Comparison of ENCODE assay signal across 1 cellular context in the genomic region with DNA sequence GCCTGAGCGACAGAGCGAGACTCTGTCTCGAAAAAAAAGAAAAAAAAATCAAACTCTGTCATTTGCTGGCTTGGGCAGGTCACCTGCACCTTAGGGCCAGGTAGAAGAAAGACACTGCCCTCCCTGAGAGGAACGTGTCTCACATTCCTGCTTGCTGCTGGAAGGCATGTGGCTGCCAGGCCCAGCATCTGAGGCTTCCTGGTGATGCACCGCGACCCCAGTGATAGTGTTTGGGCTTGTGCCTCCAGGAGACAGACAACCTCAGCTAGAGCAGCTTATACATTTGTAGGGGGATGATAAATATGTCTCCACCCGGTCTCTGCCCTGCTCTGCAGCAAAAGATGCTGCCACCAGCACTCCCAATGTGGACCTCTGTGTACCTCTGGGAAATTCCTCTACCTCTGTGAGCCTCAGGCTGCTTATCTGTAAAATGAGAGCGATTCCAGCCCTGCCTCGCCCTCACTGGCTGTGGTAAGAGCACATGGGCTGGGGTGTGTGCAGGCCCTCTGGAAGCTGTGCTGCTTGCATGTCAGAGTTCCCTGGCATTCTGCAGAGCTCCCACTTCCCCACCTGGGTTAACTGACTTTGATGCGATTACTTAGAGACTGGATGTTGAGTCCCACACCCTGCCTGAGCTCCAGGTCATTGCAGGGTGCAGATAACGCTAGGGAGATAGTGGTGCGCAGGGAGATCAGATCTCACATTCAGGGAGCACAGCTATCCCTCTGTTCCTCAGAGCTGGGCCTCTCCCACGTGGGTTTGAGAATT.
A peak's percentile ranks its signal among the peaks of the same experiment; 100 is the strongest.
TF ChIP-seq lines count a peak whose summit lies in the region.

No MANE protein-coding gene starts in this region.

TF ChIP-seq in K562, 482 proteins besides CTCF, POLR2A, EP300 and RAD21 (continues in another document):
- TF ChIP-seq SRSF3 (IDR thresholded peaks at IDR 0.05; ENCODE audit: insufficient read depth, low read length) (no peak), DPF2 (IDR thresholded peaks at IDR 0.05) (peak; percentile 66), ZNF217 (CRISPR knock-in tag; IDR thresholded peaks at IDR 0.05) (no peak), TSC22D4 (tag; IDR thresholded peaks at IDR 0.05) (no peak), PML (IDR thresholded peaks at IDR 0.05; ENCODE audit: low read length) (no peak), ZNF785 (CRISPR knock-in tag; IDR thresholded peaks at IDR 0.05) (no peak), ZNF589 (CRISPR knock-in tag; IDR thresholded peaks at IDR 0.05; ENCODE audit: low read depth) (no peak), YBX1 (IDR thresholded peaks at IDR 0.05) (no peak), ASH1L (IDR thresholded peaks at IDR 0.05; ENCODE audit: borderline replicate concordance, low read depth, partially characterized antibody) (no peak), CAMTA2 (CRISPR knock-in tag; conservative IDR thresholded peaks at IDR 0.05) (no peak), MTA1 (IDR thresholded peaks at IDR 0.05; ENCODE audit: borderline replicate concordance) (peak; percentile 24; the same call in 1 of the 2 replicates), ZNF253 (CRISPR knock-in tag; conservative IDR thresholded peaks at IDR 0.05) (no peak), STAG1 (CRISPR knock-in tag; IDR thresholded peaks at IDR 0.05; ENCODE audit: borderline replicate concordance) (no peak), L3MBTL2 (IDR thresholded peaks at IDR 0.05) (peak; percentile 61; the same call in 1 of the 2 replicates), CHCHD3 (CRISPR knock-in tag; IDR thresholded peaks at IDR 0.05) (no peak), KDM1A (IDR thresholded peaks at IDR 0.05) (no peak), CEBPB (tag; IDR thresholded peaks at IDR 0.05) (no peak), KLF16 (IDR thresholded peaks at IDR 0.05) (no peak), NR2C2 (CRISPR knock-in tag; IDR thresholded peaks at IDR 0.05) (no peak), NR2C2 (tag; IDR thresholded peaks at IDR 0.05) (no peak), JUND (IDR thresholded peaks at IDR 0.05; ENCODE audit: borderline replicate concordance, low read depth, low read length) (no peak), JUND (tag; IDR thresholded peaks at IDR 0.05; ENCODE audit: borderline replicate concordance, low read depth, low read length) (peak; percentile 36; the same call in 1 of the 3 replicates), HNRNPLL (IDR thresholded peaks at IDR 0.05; ENCODE audit: low read depth, low read length, poor library complexity, severe bottlenecking) (no peak), ELF4 (CRISPR knock-in tag; IDR thresholded peaks at IDR 0.05) (no peak), ZNF699 (CRISPR knock-in tag; IDR thresholded peaks at IDR 0.05; ENCODE audit: insufficient replicate concordance) (no peak), IFI16 (CRISPR knock-in tag; IDR thresholded peaks at IDR 0.05) (no peak), ZNF174 (CRISPR knock-in tag; IDR thresholded peaks at IDR 0.05) (no peak), RBM15 (IDR thresholded peaks at IDR 0.05; ENCODE audit: insufficient read depth, low read length) (no peak), XRCC5 (IDR thresholded peaks at IDR 0.05; ENCODE audit: low read depth, low read length) (no peak), DNMT1 (IDR thresholded peaks at IDR 0.05) (no peak), COPS2 (conservative IDR thresholded peaks at IDR 0.05) (no peak), FOXA3 (CRISPR knock-in tag; conservative IDR thresholded peaks at IDR 0.05 in 1 of 2, IDR thresholded peaks at IDR 0.05 in 1 of 2) (no peak), POLR3A (IDR thresholded peaks at IDR 0.05; ENCODE audit: borderline replicate concordance, extremely low read depth, insufficient read depth, insufficient read length) (no peak), KLF10 (CRISPR knock-in tag; IDR thresholded peaks at IDR 0.05) (no peak), MTF1 (CRISPR knock-in tag; IDR thresholded peaks at IDR 0.05; ENCODE audit: borderline replicate concordance) (no peak), SMARCC2 (IDR thresholded peaks at IDR 0.05; ENCODE audit: low read depth) (no peak), RBM39 (optimal IDR thresholded peaks at IDR 0.05; ENCODE audit: low read depth, low read length) (no peak), SIN3B (IDR thresholded peaks at IDR 0.05; ENCODE audit: low read depth) (no peak), ZSCAN32 (CRISPR knock-in tag; IDR thresholded peaks at IDR 0.05) (no peak), ARID2 (IDR thresholded peaks at IDR 0.05) (no peak), FOXJ2 (tag; IDR thresholded peaks at IDR 0.05) (no peak), PHB2 (IDR thresholded peaks at IDR 0.05; ENCODE audit: low read depth) (no peak), CEBPG (CRISPR knock-in tag; IDR thresholded peaks at IDR 0.05) (no peak), CEBPG (tag; conservative IDR thresholded peaks at IDR 0.05 in 1 of 2, IDR thresholded peaks at IDR 0.05 in 1 of 2) (no peak), MEF2A (IDR thresholded peaks at IDR 0.05; ENCODE audit: control insufficient read depth, low read depth, low read length) (no peak), U2AF1 (optimal IDR thresholded peaks at IDR 0.05; ENCODE audit: low read depth, low read length) (no peak), CC2D1A (IDR thresholded peaks at IDR 0.05) (no peak), CTBP1 (IDR thresholded peaks at IDR 0.05; ENCODE audit: borderline replicate concordance) (peak; percentile 80; the same call in 1 of the 2 replicates), NRF1 (conservative IDR thresholded peaks at IDR 0.05 in 1 of 2, IDR thresholded peaks at IDR 0.05 in 1 of 2) (peak; percentile 76 to 79)
- TF ChIP-seq, protein P1, sequence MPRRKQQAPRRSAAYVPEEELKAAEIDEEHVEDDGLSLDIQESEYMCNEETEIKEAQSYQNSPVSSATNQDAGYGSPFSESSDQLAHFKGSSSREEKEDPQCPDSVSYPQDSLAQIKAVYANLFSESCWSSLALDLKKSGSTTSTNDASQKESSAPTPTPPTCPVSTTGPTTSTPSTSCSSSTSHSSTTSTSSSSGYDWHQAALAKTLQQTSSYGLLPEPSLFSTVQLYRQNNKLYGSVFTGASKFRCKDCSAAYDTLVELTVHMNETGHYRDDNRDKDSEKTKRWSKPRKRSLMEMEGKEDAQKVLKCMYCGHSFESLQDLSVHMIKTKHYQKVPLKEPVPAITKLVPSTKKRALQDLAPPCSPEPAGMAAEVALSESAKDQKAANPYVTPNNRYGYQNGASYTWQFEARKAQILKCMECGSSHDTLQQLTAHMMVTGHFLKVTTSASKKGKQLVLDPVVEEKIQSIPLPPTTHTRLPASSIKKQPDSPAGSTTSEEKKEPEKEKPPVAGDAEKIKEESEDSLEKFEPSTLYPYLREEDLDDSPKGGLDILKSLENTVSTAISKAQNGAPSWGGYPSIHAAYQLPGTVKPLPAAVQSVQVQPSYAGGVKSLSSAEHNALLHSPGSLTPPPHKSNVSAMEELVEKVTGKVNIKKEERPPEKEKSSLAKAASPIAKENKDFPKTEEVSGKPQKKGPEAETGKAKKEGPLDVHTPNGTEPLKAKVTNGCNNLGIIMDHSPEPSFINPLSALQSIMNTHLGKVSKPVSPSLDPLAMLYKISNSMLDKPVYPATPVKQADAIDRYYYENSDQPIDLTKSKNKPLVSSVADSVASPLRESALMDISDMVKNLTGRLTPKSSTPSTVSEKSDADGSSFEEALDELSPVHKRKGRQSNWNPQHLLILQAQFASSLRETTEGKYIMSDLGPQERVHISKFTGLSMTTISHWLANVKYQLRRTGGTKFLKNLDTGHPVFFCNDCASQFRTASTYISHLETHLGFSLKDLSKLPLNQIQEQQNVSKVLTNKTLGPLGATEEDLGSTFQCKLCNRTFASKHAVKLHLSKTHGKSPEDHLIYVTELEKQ (CRISPR knock-in tag; IDR thresholded peaks at IDR 0.05) = no peak
- TF ChIP-seq, protein P2, sequence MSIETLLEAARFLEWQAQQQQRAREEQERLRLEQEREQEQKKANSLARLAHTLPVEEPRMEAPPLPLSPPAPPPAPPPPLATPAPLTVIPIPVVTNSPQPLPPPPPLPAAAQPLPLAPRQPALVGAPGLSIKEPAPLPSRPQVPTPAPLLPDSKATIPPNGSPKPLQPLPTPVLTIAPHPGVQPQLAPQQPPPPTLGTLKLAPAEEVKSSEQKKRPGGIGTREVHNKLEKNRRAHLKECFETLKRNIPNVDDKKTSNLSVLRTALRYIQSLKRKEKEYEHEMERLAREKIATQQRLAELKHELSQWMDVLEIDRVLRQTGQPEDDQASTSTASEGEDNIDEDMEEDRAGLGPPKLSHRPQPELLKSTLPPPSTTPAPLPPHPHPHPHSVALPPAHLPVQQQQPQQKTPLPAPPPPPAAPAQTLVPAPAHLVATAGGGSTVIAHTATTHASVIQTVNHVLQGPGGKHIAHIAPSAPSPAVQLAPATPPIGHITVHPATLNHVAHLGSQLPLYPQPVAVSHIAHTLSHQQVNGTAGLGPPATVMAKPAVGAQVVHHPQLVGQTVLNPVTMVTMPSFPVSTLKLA (conservative IDR thresholded peaks at IDR 0.05) = peak in 1 of 2 experiments; percentile 47; a peak in 1 of 4 replicates
- TF ChIP-seq, protein P3, sequence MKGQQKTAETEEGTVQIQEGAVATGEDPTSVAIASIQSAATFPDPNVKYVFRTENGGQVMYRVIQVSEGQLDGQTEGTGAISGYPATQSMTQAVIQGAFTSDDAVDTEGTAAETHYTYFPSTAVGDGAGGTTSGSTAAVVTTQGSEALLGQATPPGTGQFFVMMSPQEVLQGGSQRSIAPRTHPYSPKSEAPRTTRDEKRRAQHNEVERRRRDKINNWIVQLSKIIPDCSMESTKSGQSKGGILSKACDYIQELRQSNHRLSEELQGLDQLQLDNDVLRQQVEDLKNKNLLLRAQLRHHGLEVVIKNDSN (CRISPR knock-in tag; IDR thresholded peaks at IDR 0.05) = peak; percentile 45
- TF ChIP-seq, protein P4, sequence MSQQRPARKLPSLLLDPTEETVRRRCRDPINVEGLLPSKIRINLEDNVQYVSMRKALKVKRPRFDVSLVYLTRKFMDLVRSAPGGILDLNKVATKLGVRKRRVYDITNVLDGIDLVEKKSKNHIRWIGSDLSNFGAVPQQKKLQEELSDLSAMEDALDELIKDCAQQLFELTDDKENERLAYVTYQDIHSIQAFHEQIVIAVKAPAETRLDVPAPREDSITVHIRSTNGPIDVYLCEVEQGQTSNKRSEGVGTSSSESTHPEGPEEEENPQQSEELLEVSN (IDR thresholded peaks at IDR 0.05; ENCODE audit: borderline replicate concordance in 1 of 2, extremely low read depth in 1 of 2, insufficient read depth in 1 of 2, insufficient read length in 1 of 2, low read depth in 1 of 2, low read length in 1 of 2, poor library complexity in 1 of 2, severe bottlenecking in 1 of 2) = peak in 1 of 2 experiments; percentile 27
- TF ChIP-seq, protein P5, sequence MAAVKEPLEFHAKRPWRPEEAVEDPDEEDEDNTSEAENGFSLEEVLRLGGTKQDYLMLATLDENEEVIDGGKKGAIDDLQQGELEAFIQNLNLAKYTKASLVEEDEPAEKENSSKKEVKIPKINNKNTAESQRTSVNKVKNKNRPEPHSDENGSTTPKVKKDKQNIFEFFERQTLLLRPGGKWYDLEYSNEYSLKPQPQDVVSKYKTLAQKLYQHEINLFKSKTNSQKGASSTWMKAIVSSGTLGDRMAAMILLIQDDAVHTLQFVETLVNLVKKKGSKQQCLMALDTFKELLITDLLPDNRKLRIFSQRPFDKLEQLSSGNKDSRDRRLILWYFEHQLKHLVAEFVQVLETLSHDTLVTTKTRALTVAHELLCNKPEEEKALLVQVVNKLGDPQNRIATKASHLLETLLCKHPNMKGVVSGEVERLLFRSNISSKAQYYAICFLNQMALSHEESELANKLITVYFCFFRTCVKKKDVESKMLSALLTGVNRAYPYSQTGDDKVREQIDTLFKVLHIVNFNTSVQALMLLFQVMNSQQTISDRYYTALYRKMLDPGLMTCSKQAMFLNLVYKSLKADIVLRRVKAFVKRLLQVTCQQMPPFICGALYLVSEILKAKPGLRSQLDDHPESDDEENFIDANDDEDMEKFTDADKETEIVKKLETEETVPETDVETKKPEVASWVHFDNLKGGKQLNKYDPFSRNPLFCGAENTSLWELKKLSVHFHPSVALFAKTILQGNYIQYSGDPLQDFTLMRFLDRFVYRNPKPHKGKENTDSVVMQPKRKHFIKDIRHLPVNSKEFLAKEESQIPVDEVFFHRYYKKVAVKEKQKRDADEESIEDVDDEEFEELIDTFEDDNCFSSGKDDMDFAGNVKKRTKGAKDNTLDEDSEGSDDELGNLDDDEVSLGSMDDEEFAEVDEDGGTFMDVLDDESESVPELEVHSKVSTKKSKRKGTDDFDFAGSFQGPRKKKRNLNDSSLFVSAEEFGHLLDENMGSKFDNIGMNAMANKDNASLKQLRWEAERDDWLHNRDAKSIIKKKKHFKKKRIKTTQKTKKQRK (IDR thresholded peaks at IDR 0.05; ENCODE audit: borderline replicate concordance, low read depth, low read length) = no peak
- TF ChIP-seq, protein P6, sequence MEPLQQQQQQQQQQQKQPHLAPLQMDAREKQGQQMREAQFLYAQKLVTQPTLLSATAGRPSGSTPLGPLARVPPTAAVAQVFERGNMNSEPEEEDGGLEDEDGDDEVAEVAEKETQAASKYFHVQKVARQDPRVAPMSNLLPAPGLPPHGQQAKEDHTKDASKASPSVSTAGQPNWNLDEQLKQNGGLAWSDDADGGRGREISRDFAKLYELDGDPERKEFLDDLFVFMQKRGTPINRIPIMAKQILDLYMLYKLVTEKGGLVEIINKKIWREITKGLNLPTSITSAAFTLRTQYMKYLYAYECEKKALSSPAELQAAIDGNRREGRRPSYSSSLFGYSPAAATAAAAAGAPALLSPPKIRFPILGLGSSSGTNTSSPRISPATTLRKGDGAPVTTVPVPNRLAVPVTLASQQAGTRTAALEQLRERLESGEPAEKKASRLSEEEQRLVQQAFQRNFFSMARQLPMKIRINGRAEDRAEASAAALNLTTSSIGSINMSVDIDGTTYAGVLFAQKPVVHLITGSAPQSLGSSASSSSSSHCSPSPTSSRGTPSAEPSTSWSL (CRISPR knock-in tag; IDR thresholded peaks at IDR 0.05; ENCODE audit: borderline replicate concordance) = no peak
- TF ChIP-seq, protein P7, sequence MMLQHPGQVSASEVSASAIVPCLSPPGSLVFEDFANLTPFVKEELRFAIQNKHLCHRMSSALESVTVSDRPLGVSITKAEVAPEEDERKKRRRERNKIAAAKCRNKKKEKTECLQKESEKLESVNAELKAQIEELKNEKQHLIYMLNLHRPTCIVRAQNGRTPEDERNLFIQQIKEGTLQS (IDR thresholded peaks at IDR 0.05) = no peak
- TF ChIP-seq, protein P7 (CRISPR knock-in tag; conservative IDR thresholded peaks at IDR 0.05) = no peak
